In genomic region chr19:5321066-5321642, GRCh38 we compare ENCODE assay signal across 19 cellular contexts.
"Had no signal": no experiment of that assay in that cellular context is flagged by ENCODE, and none has a peak within 500 bp of the region (broad histone marks: within the 10 kb centered on the region; RNA-seq: fewer than 3 reads in every experiment).

No MANE protein-coding gene starts in this region.

- H3K9me3 ChIP-seq: MG63, SJSA1 had no signal

- DNase-seq: Karpas-422, KG1, MG63, NCI-H1092, NCI-H1105 treated with DMSO at 0.1 percent for 48 hours, NCI-H1417 treated with DMSO at 0.1 percent for 48 hours, NCI-H146, NCI-H1694 treated with DMSO at 0.1 percent for 48 hours, NCI-H1930, NCI-H2081, NCI-H2107, NCI-H2227 treated with DMSO at 0.1 percent for 48 hours, NCI-H526 treated with DMSO at 0.1 percent for 48 hours, NCI-H774, Right ventricle myocardium superior, SIG-M5 had no signal

- H3K27ac ChIP-seq: HL-60, SJSA1, SK-N-MC had no signal

- H3K27me3 ChIP-seq: MG63, SJSA1 had no signal

- H3K36me3 ChIP-seq: MG63, SJSA1 had no signal

- H3K4me3 ChIP-seq: MG63, SJSA1, SK-N-MC had no signal
